Comparison of ENCODE assay signal across 11 cellular contexts in the genomic region with DNA sequence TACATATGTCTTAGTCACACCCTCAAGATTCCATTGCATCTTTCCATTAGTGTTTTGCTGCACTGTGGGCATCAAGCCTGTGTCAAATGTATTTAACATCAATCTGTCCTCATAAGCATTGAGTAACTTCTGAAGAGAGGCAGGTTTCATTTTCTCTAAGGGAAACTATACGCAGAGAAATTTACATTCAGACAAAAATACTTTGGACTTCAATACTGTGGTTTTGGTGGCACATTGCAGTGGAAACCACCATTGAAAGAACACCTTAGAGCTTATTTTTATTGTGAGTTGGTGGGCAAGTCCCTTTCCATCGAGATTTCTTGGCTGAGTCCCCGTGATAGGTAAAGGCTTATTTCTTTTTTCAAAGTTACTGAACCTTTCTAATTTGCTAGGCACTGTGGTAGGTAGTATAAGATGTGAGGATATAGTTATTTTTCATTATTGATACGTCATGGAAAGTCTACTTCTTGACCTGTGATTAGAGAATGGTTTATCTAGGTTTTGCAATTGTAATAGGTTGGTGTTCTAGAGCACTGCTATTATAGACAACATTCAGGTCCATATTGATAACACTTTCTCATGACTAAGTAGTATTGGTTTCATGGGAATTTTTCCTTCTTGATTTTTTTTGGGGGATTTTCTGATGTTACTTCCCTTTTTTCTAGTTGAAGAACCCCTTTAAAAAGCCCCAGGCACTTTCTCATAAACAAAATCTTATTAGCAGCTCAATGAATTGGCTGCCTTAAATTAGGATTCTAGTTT.
DNase-seq lines count a peak whose midpoint lies in the region; ATAC-seq and TF ChIP-seq lines count a peak whose summit lies in the region.
"Had no signal": no experiment of that assay in that cellular context is flagged by ENCODE, and none has a peak within 500 bp of the region (broad histone marks: within the 10 kb centered on the region; RNA-seq: fewer than 3 reads in every experiment).

No MANE protein-coding gene starts in this region.

- CTCF ChIA-PET in CD8-positive, alpha-beta T cell (lab: Charles Lee), result no interaction called here

- intact Hi-C loops in CD8-positive, alpha-beta T cell (cut with DNase I, micrococcal nuclease), result no loop called here

- H3K4me3 ChIP-seq in CD8-positive, alpha-beta T cell (ENCODE audit: low read depth, low read length), result no peak overlapping the region
- H3K4me3 ChIP-seq: breast epithelium had no signal

- no peak overlapping the region for H3K27ac Mint-ChIP-seq in CD8-positive, alpha-beta T cell

- POLR2A ChIA-PET in CD8-positive, alpha-beta T cell (lab: Charles Lee), result no interaction called here

- H3K36me3 ChIP-seq in CD8-positive, alpha-beta T cell (ENCODE audit: insufficient read depth, low read length), result no peaks in the 10 kb centered on the region
- H3K36me3 ChIP-seq: breast epithelium had no signal

- peaks cover 23% of the 10 kb centered on the region for H3K27me3 Mint-ChIP-seq in CD8-positive, alpha-beta T cell (ENCODE audit: low read depth)

- no peaks in the 10 kb centered on the region for H3K9me3 Mint-ChIP-seq in CD8-positive, alpha-beta T cell

- no peak for DNase-seq in CD8-positive, alpha-beta T cell
- peak; percentile 12 for DNase-seq in NAMALWA (ENCODE audit: low spot score)
- DNase-seq in NCI-H1105 treated with DMSO at 0.1 percent for 48 hours (lab: John Stamatoyannopoulos, UW), result no peak
- DNase-seq in NCI-H2171 (lab: John Stamatoyannopoulos, UW), result no peak
- DNase-seq in NOMO-1 (lab: John Stamatoyannopoulos, UW; ENCODE audit: unreplicated experiment in 2 of 2), result no peak
- DNase-seq in NCI-H446 (lab: John Stamatoyannopoulos, UW), result no peak
- DNase-seq: stimulated activated naive CD4-positive, alpha-beta T cell had no signal

- no peaks in the 10 kb centered on the region for H3K4me1 ChIP-seq in CD8-positive, alpha-beta T cell (ENCODE audit: insufficient read depth, low read length)
- H3K4me1 ChIP-seq: breast epithelium, parathyroid adenoma had no signal

- no peaks in the 10 kb centered on the region for H3K27me3 ChIP-seq in CD8-positive, alpha-beta T cell (ENCODE audit: insufficient read depth, low read length)
- H3K27me3 ChIP-seq: breast epithelium had no signal

- H3K36me3 Mint-ChIP-seq in CD8-positive, alpha-beta T cell, result no peaks in the 10 kb centered on the region

- H3K27ac ChIP-seq in CD8-positive, alpha-beta T cell (ENCODE audit: low read depth, low read length), result no peak overlapping the region
- H3K27ac ChIP-seq: breast epithelium, parathyroid adenoma had no signal

- H3K9me3 ChIP-seq in CD8-positive, alpha-beta T cell (ENCODE audit: low read length), result no peaks in the 10 kb centered on the region
- H3K9me3 ChIP-seq: breast epithelium had no signal

- no peak for TF ChIP-seq CTCF in CD8-positive, alpha-beta T cell (IDR thresholded peaks at IDR 0.05)

- H3K4me3 Mint-ChIP-seq in CD8-positive, alpha-beta T cell, result peak overlapping the region; percentile 9

- H3K4me1 Mint-ChIP-seq in CD8-positive, alpha-beta T cell (ENCODE audit: low read depth), result peaks cover 6% of the 10 kb centered on the region

- ATAC-seq in CD8-positive, alpha-beta T cell, result no peak
- ATAC-seq in GM18907 (IDR thresholded peaks at IDR 0.05; ENCODE audit: unreplicated experiment) (peak; percentile 86), HG02798 (IDR thresholded peaks at IDR 0.05; ENCODE audit: poor library complexity, unreplicated experiment) (peak; percentile 94)
